ENCODE assay signal across 1 cellular context in genomic region chr1:54861070-54861761, GRCh38.
TF ChIP-seq lines count a peak whose summit lies in the region.

No MANE protein-coding gene starts in this region.

TF ChIP-seq in HepG2, 621 proteins besides CTCF, POLR2A, EP300 and RAD21 (continued from another document and continues in another):
- TF ChIP-seq HNF1A (IDR thresholded peaks at IDR 0.05; ENCODE audit: low read depth): peak; percentile 61; the same call in 1 of the 2 replicates
- TF ChIP-seq HNF1A (CRISPR knock-in tag; IDR thresholded peaks at IDR 0.05; ENCODE audit: borderline replicate concordance): peak; percentile 88
- peak; percentile 73 for TF ChIP-seq HNF4A (CRISPR knock-in tag; IDR thresholded peaks at IDR 0.05)
- peak; percentile 68; the same call in 1 of the 2 replicates for TF ChIP-seq KDM1A (CRISPR knock-in tag; IDR thresholded peaks at IDR 0.05)
- TF ChIP-seq SMARCE1 (IDR thresholded peaks at IDR 0.05; ENCODE audit: borderline replicate concordance): no peak
- peak; percentile 72; the same call in 1 of the 2 replicates for TF ChIP-seq RARG (CRISPR knock-in tag; IDR thresholded peaks at IDR 0.05; ENCODE audit: low read depth)
- TF ChIP-seq ZNF574 (CRISPR knock-in tag; IDR thresholded peaks at IDR 0.05): peak; percentile 67
- no peak for TF ChIP-seq ZNF619 (CRISPR knock-in tag; IDR thresholded peaks at IDR 0.05)
- no peak for TF ChIP-seq ZNF296 (CRISPR knock-in tag; conservative IDR thresholded peaks at IDR 0.05)
- TF ChIP-seq TEAD2 (CRISPR knock-in tag; IDR thresholded peaks at IDR 0.05): no peak
- TF ChIP-seq ZNF800 (CRISPR knock-in tag; IDR thresholded peaks at IDR 0.05): 0 out of 2 replicates have a peak, but pooled peaks have one; percentile 26
- TF ChIP-seq ZNF276 (CRISPR knock-in tag; IDR thresholded peaks at IDR 0.05; ENCODE audit: low read depth): peak; percentile 65; the same call in 1 of the 2 replicates
- TF ChIP-seq ZBTB7A (CRISPR knock-in tag; IDR thresholded peaks at IDR 0.05): peak; percentile 41; the same call in 1 of the 2 replicates
- TF ChIP-seq ZNF251 (CRISPR knock-in tag; IDR thresholded peaks at IDR 0.05): no peak
- TF ChIP-seq ZBTB46 (CRISPR knock-in tag; IDR thresholded peaks at IDR 0.05; ENCODE audit: borderline replicate concordance): no peak
- TF ChIP-seq RFXANK (CRISPR knock-in tag; IDR thresholded peaks at IDR 0.05): no peak
- peak; percentile 20 for TF ChIP-seq ZKSCAN8 (CRISPR knock-in tag; IDR thresholded peaks at IDR 0.05; ENCODE audit: borderline replicate concordance)
- TF ChIP-seq TFDP1 (CRISPR knock-in tag; IDR thresholded peaks at IDR 0.05; ENCODE audit: borderline replicate concordance): no peak
- TF ChIP-seq ZNF317 (CRISPR knock-in tag; IDR thresholded peaks at IDR 0.05): peak; percentile 75; the same call in 1 of the 2 replicates
- TF ChIP-seq CBFB (CRISPR knock-in tag; IDR thresholded peaks at IDR 0.05): peak; percentile 18; the same call in 1 of the 2 replicates
- no peak for TF ChIP-seq ZNF672 (CRISPR knock-in tag; IDR thresholded peaks at IDR 0.05)
- TF ChIP-seq PTBP1 (IDR thresholded peaks at IDR 0.05; ENCODE audit: low read depth, low read length, poor library complexity, severe bottlenecking): no peak
- TF ChIP-seq NCOA2 (CRISPR knock-in tag; IDR thresholded peaks at IDR 0.05): peak; percentile 88
- no peak for TF ChIP-seq ZFYVE20 (CRISPR knock-in tag; IDR thresholded peaks at IDR 0.05; ENCODE audit: borderline replicate concordance, low read depth)
- no peak for TF ChIP-seq ZEB1 (IDR thresholded peaks at IDR 0.05; ENCODE audit: insufficient replicate concordance, low read depth)
- no peak for TF ChIP-seq FOSL1 (CRISPR knock-in tag; IDR thresholded peaks at IDR 0.05; ENCODE audit: borderline replicate concordance)
- peak; percentile 76; the same call in 1 of the 2 replicates for TF ChIP-seq ZNF503 (CRISPR knock-in tag; IDR thresholded peaks at IDR 0.05)
- no peak for TF ChIP-seq ZBTB2 (CRISPR knock-in tag; IDR thresholded peaks at IDR 0.05; ENCODE audit: low read depth)
- TF ChIP-seq CHD2 (IDR thresholded peaks at IDR 0.05; ENCODE audit: low read depth, low read length): no peak
- peak; percentile 51; the same call in 1 of the 2 replicates for TF ChIP-seq ZMAT3 (CRISPR knock-in tag; conservative IDR thresholded peaks at IDR 0.05)
- TF ChIP-seq ZBTB10 (CRISPR knock-in tag; IDR thresholded peaks at IDR 0.05; ENCODE audit: borderline replicate concordance): no peak
- TF ChIP-seq E2F1 (CRISPR knock-in tag; IDR thresholded peaks at IDR 0.05): no peak; the same call in 1 of the 2 replicates
- TF ChIP-seq SMC3 (IDR thresholded peaks at IDR 0.05; ENCODE audit: low read length): 0 out of 2 replicates have a peak, but pooled peaks have one; percentile 16
- TF ChIP-seq ZNF253 (CRISPR knock-in tag; IDR thresholded peaks at IDR 0.05; ENCODE audit: borderline replicate concordance): no peak
